ENCODE assay signal across 29 cellular contexts in genomic region chr10:132273304-132273944, GRCh38.
"Had no signal": no experiment of that assay in that cellular context is flagged by ENCODE, and none has a peak within 500 bp of the region (broad histone marks: within the 10 kb centered on the region; RNA-seq: fewer than 3 reads in every experiment).

No MANE protein-coding gene starts in this region.

- H3K4me3 ChIP-seq: coronary artery, heart left ventricle had no signal

- H3K36me3 Mint-ChIP-seq: activated naive CD4-positive, alpha-beta T cell treated with anti-CD3 and anti-CD28 coated beads, Interleukin-2, amount 10 ng/mL, durations not matched to agents 7 days and 5 days had no signal

- ATAC-seq: activated CD4-positive, CD25-positive, alpha-beta regulatory T cell treated with anti-CD3 and anti-CD28 coated beads, Interleukin-2, amount 50 U/mL, for 24 hours; activated T-cell treated with anti-CD3 and anti-CD28 coated beads, Interleukin-2, amount 50 U/mL, for 4 hours; esophagus mucosa; T-helper 17 cell had no signal

- H3K27ac ChIP-seq: brain microvascular endothelial cell, coronary artery, heart left ventricle, WERI-Rb-1 had no signal

- H3K9me3 Mint-ChIP-seq: activated B cell treated with CpG ODN at 0.5 μM for 24 hours; activated T-cell treated with anti-CD3 and anti-CD28 coated beads, Interleukin-2, amount 50 U/mL, for 4 hours; central memory CD8-positive, alpha-beta T cell; dendritic cell treated with granulocyte-macrophage colony-stimulating factor and Interleukin-4, amounts not matched to agents 40 ng/mL and 50 ng/mL, for 4 days had no signal

- H3K4me1 ChIP-seq: heart left ventricle had no signal

- FAIRE-seq: astrocyte, bronchial epithelial cell, frontal cortex had no signal

- H3K27ac Mint-ChIP-seq: activated B cell treated with CpG ODN at 0.5 μM for 24 hours; activated CD4-positive, alpha-beta memory T cell treated with anti-CD3 and anti-CD28 coated beads, Interleukin-2, amount 10 ng/mL, durations not matched to agents 7 days and 5 days; activated CD4-positive, alpha-beta T cell treated with anti-CD3 and anti-CD28 coated beads, Interleukin-2, amount 10 ng/mL, durations not matched to agents 24 days and 14 days; activated naive CD4-positive, alpha-beta T cell treated with anti-CD3 and anti-CD28 coated beads, Interleukin-2, amount 10 ng/mL, durations not matched to agents 7 days and 5 days; activated naive CD8-positive, alpha-beta T cell; activated T-helper 2 cell treated with anti-CD3 and anti-CD28 coated beads, Interferon-gamma antibody, Interleukin-2, Interleukin-4, amounts not matched to agents 10 μg/mL and 5 μg/mL and 100 μg/mL, durations not matched to agents 14 hours and 24 hours and 36 hours; dendritic cell treated with granulocyte-macrophage colony-stimulating factor and Interleukin-4, amounts not matched to agents 40 ng/mL and 50 ng/mL, for 4 days; endodermal cell; T-helper 17 cell; T-helper 2 cell treated with Interferon-gamma antibody and Interleukin-4, amounts not matched to agents 5 μg/mL and 100 μg/mL, for 36 hours had no signal

- H3K36me3 ChIP-seq: brain microvascular endothelial cell, heart left ventricle, WERI-Rb-1 had no signal

- H3K4me1 Mint-ChIP-seq: activated B cell treated with CpG ODN at 0.5 μM for 24 hours; activated CD4-positive, alpha-beta memory T cell treated with anti-CD3 and anti-CD28 coated beads, Interleukin-2, amount 10 ng/mL, durations not matched to agents 7 days and 5 days; activated naive CD4-positive, alpha-beta T cell treated with anti-CD3 and anti-CD28 coated beads, Interleukin-2, amount 10 ng/mL, durations not matched to agents 7 days and 5 days; endodermal cell had no signal

- H3K4me3 Mint-ChIP-seq: activated B cell treated with CpG ODN at 0.5 μM for 24 hours; activated CD4-positive, alpha-beta memory T cell treated with anti-CD3 and anti-CD28 coated beads, Interleukin-2, amount 10 ng/mL, durations not matched to agents 7 days and 5 days; activated CD4-positive, alpha-beta T cell treated with anti-CD3 and anti-CD28 coated beads, Interleukin-2, amount 10 ng/mL, durations not matched to agents 24 days and 14 days; activated naive CD4-positive, alpha-beta T cell treated with anti-CD3 and anti-CD28 coated beads, Interleukin-2, amount 10 ng/mL, durations not matched to agents 7 days and 5 days; activated naive CD8-positive, alpha-beta T cell; activated T-cell treated with anti-CD3 and anti-CD28 coated beads, Interleukin-2, amount 50 U/mL, for 4 hours; central memory CD8-positive, alpha-beta T cell; dendritic cell treated with granulocyte-macrophage colony-stimulating factor and Interleukin-4, amounts not matched to agents 40 ng/mL and 50 ng/mL, for 4 days; endodermal cell; T-helper 17 cell; T-helper 2 cell treated with Interferon-gamma antibody and Interleukin-4, amounts not matched to agents 5 μg/mL and 100 μg/mL, for 36 hours had no signal

- DNase-seq: activated B cell treated with CpG ODN at 0.5 μM for 24 hours; activated CD4-positive, alpha-beta memory T cell treated with anti-CD3 and anti-CD28 coated beads, Interleukin-2, amount 10 ng/mL, durations not matched to agents 7 days and 5 days; activated CD4-positive, alpha-beta T cell treated with anti-CD3 and anti-CD28 coated beads, Interleukin-2, amount 10 ng/mL, durations not matched to agents 24 days and 14 days; activated effector memory CD4-positive, alpha-beta T cell treated with anti-CD3 and anti-CD28 coated beads, Interleukin-2, amount 50 U/mL, for 16 hours; activated naive CD4-positive, alpha-beta T cell treated with anti-CD3 and anti-CD28 coated beads, Interleukin-2, amount 10 ng/mL, durations not matched to agents 7 days and 5 days; activated T-cell treated with anti-CD3 and anti-CD28 coated beads, Interleukin-2, amount 50 U/mL, for 4 hours; amniotic stem cell; brain microvascular endothelial cell; effector memory CD4-positive, alpha-beta T cell; endodermal cell; foreskin fibroblast; SW 1271; T-helper 1 cell; T1000; WERI-Rb-1 had no signal

- H3K27me3 Mint-ChIP-seq: activated B cell treated with CpG ODN at 0.5 μM for 24 hours; activated CD4-positive, alpha-beta memory T cell treated with anti-CD3 and anti-CD28 coated beads, Interleukin-2, amount 10 ng/mL, durations not matched to agents 7 days and 5 days; activated CD4-positive, alpha-beta T cell treated with anti-CD3 and anti-CD28 coated beads, Interleukin-2, amount 10 ng/mL, durations not matched to agents 24 days and 14 days; activated naive CD4-positive, alpha-beta T cell treated with anti-CD3 and anti-CD28 coated beads, Interleukin-2, amount 10 ng/mL, durations not matched to agents 7 days and 5 days; activated naive CD8-positive, alpha-beta T cell; central memory CD8-positive, alpha-beta T cell; dendritic cell treated with granulocyte-macrophage colony-stimulating factor and Interleukin-4, amounts not matched to agents 40 ng/mL and 50 ng/mL, for 4 days; T-helper 17 cell had no signal

- H3K9me3 ChIP-seq: heart left ventricle had no signal

- H3K27me3 ChIP-seq: dorsolateral prefrontal cortex, heart left ventricle had no signal
